In genomic region chr1:40244138-40244744, GRCh38 we compare ENCODE assay signal across 20 cellular contexts. TPM values are rescaled to one million over a fixed set of nuclear protein-coding genes. Genes with fewer than 3 reads are reported as not detected.
DNase-seq lines count a peak whose midpoint lies in the region; ATAC-seq and TF ChIP-seq lines count a peak whose summit lies in the region.
"Had no signal": no experiment of that assay in that cellular context is flagged by ENCODE, and none has a peak within 500 bp of the region (broad histone marks: within the 10 kb centered on the region; RNA-seq: fewer than 3 reads in every experiment).

No MANE protein-coding gene starts in this region.

- POLR2A ChIA-PET in Caco-2 (lab: Charles Lee): no interaction called here

- H3K4me1 ChIP-seq in Caco-2 (peaks cover 23% of the 10 kb centered on the region), left lung (no peaks in the 10 kb centered on the region)
- H3K4me1 ChIP-seq: HAP-1 had no signal

- no peak for DNase-seq in activated T-cell treated with anti-CD3 and anti-CD28 coated beads, Interleukin-2, amount 50 U/mL, for 72 hours
- DNase-seq in activated T-cell treated with anti-CD3 and anti-CD28 coated beads for 4 hours (no peak), Caco-2 (no peak), left lung (no peak), left colon (no peak)
- no peak for DNase-seq in activated naive CD8-positive, alpha-beta T cell treated with anti-CD3 and anti-CD28 coated beads, Interleukin-2, amount 50 U/mL, for 24 hours
- DNase-seq: GF-D8; KG1; NCI-H187; NCI-H2107; NCI-H510A; NCI-H748 treated with DMSO at 0.1 percent for 48 hours; NK-92 treated with Interleukin-12 subunit alpha and Interleukin-12 subunit beta, amount 100 ng/mL, for 24 hours; SHP77 treated with DMSO at 0.1 percent for 48 hours had no signal

- intact Hi-C loops in Caco-2 (cut with micrococcal nuclease; ENCODE audit: unreplicated experiment) (no loop called here), left lung (cut with DNase I) (no loop called here), left colon (cut with DNase I, micrococcal nuclease) (loop anchor here in 1 of 2 donors (10.0 kb wide), 1 partner anchor 99 kb away; no protein-coding TSS in a partner anchor)

- peaks cover 62% of the 10 kb centered on the region for H3K4me1 Mint-ChIP-seq in activated T-cell treated with anti-CD3 and anti-CD28 coated beads, Interleukin-2, amount 50 U/mL, for 72 hours (ENCODE audit: low read depth)
- no peaks in the 10 kb centered on the region for H3K4me1 Mint-ChIP-seq in Caco-2 (ENCODE audit: low read depth, unreplicated experiment)
- H3K4me1 Mint-ChIP-seq in activated T-helper 17 cell treated with anti-CD3 and anti-CD28 coated beads, Interleukin-2, amount 50 U/mL, for 72 hours: peaks cover 20% of the 10 kb centered on the region
- H3K4me1 Mint-ChIP-seq in activated naive CD8-positive, alpha-beta T cell treated with anti-CD3 and anti-CD28 coated beads, Interleukin-2, amount 50 U/mL, for 24 hours: peaks cover 24% of the 10 kb centered on the region
- peaks cover 14% of the 10 kb centered on the region for H3K4me1 Mint-ChIP-seq in stimulated activated memory B cell treated with anti-CD40 and anti-IgM and Interleukin-4, amounts not matched to agents 10 μg/mL and 1 μg/mL and 100 μg/mL, for 72 hours

- BruUV-seq in Caco-2 (replicated peaks; lab: Mats Ljungman, UMichigan): no TSS peak

- H3K36me3 Mint-ChIP-seq in activated T-cell treated with anti-CD3 and anti-CD28 coated beads, Interleukin-2, amount 50 U/mL, for 72 hours (ENCODE audit: insufficient read depth in 2 of 2): no peaks in the 10 kb centered on the region
- H3K36me3 Mint-ChIP-seq in Caco-2 (ENCODE audit: insufficient read depth, unreplicated experiment): peaks cover 5% of the 10 kb centered on the region
- H3K36me3 Mint-ChIP-seq in activated T-helper 17 cell treated with anti-CD3 and anti-CD28 coated beads, Interleukin-2, amount 50 U/mL, for 72 hours (ENCODE audit: low read depth): peaks cover 21% of the 10 kb centered on the region
- peaks cover under 1% of the 10 kb centered on the region for H3K36me3 Mint-ChIP-seq in activated naive CD8-positive, alpha-beta T cell treated with anti-CD3 and anti-CD28 coated beads, Interleukin-2, amount 50 U/mL, for 24 hours (ENCODE audit: low read depth)
- peaks cover under 1% of the 10 kb centered on the region for H3K36me3 Mint-ChIP-seq in stimulated activated memory B cell treated with anti-CD40 and anti-IgM and Interleukin-4, amounts not matched to agents 10 μg/mL and 1 μg/mL and 100 μg/mL, for 72 hours

- no peaks in the 10 kb centered on the region for H3K9me3 Mint-ChIP-seq in activated T-cell treated with anti-CD3 and anti-CD28 coated beads, Interleukin-2, amount 50 U/mL, for 72 hours
- no peaks in the 10 kb centered on the region for H3K9me3 Mint-ChIP-seq in Caco-2 (ENCODE audit: unreplicated experiment)
- H3K9me3 Mint-ChIP-seq in activated T-helper 17 cell treated with anti-CD3 and anti-CD28 coated beads, Interleukin-2, amount 50 U/mL, for 72 hours: no peaks in the 10 kb centered on the region
- no peaks in the 10 kb centered on the region for H3K9me3 Mint-ChIP-seq in activated naive CD8-positive, alpha-beta T cell treated with anti-CD3 and anti-CD28 coated beads, Interleukin-2, amount 50 U/mL, for 24 hours
- H3K9me3 Mint-ChIP-seq in stimulated activated memory B cell treated with anti-CD40 and anti-IgM and Interleukin-4, amounts not matched to agents 10 μg/mL and 1 μg/mL and 100 μg/mL, for 72 hours: no peaks in the 10 kb centered on the region

- H3K36me3 ChIP-seq in Caco-2 (ENCODE audit: control insufficient read depth, insufficient read depth, low read length) (no peaks in the 10 kb centered on the region), left lung (peaks cover 0 to 6% of the 10 kb centered on the region in 2 donors)

- H3K9me3 ChIP-seq in Caco-2: no peaks in the 10 kb centered on the region
- H3K9me3 ChIP-seq in left lung: no peaks in the 10 kb centered on the region
- H3K9me3 ChIP-seq: HAP-1 had no signal

- no peak overlapping the region for H3K27ac ChIP-seq in left lung
- H3K27ac ChIP-seq: GM23248 had no signal

- H3K4me3 Mint-ChIP-seq in activated T-cell treated with anti-CD3 and anti-CD28 coated beads, Interleukin-2, amount 50 U/mL, for 72 hours: peak overlapping the region in 1 of 2 donors; percentile 49
- H3K4me3 Mint-ChIP-seq in Caco-2 (ENCODE audit: unreplicated experiment): no peak overlapping the region
- no peak overlapping the region for H3K4me3 Mint-ChIP-seq in activated T-helper 17 cell treated with anti-CD3 and anti-CD28 coated beads, Interleukin-2, amount 50 U/mL, for 72 hours
- H3K4me3 Mint-ChIP-seq in activated naive CD8-positive, alpha-beta T cell treated with anti-CD3 and anti-CD28 coated beads, Interleukin-2, amount 50 U/mL, for 24 hours: no peak overlapping the region
- H3K4me3 Mint-ChIP-seq in stimulated activated memory B cell treated with anti-CD40 and anti-IgM and Interleukin-4, amounts not matched to agents 10 μg/mL and 1 μg/mL and 100 μg/mL, for 72 hours: no peak overlapping the region

- CTCF ChIA-PET in Caco-2 (lab: Charles Lee): no interaction called here

- peaks cover 9% of the 10 kb centered on the region for H3K27me3 Mint-ChIP-seq in activated T-cell treated with anti-CD3 and anti-CD28 coated beads, Interleukin-2, amount 50 U/mL, for 72 hours (ENCODE audit: low read depth)
- no peaks in the 10 kb centered on the region for H3K27me3 Mint-ChIP-seq in Caco-2 (ENCODE audit: insufficient read depth, unreplicated experiment)
- no peaks in the 10 kb centered on the region for H3K27me3 Mint-ChIP-seq in activated T-helper 17 cell treated with anti-CD3 and anti-CD28 coated beads, Interleukin-2, amount 50 U/mL, for 72 hours
- H3K27me3 Mint-ChIP-seq in activated naive CD8-positive, alpha-beta T cell treated with anti-CD3 and anti-CD28 coated beads, Interleukin-2, amount 50 U/mL, for 24 hours: no peaks in the 10 kb centered on the region
- peaks cover 13% of the 10 kb centered on the region for H3K27me3 Mint-ChIP-seq in stimulated activated memory B cell treated with anti-CD40 and anti-IgM and Interleukin-4, amounts not matched to agents 10 μg/mL and 1 μg/mL and 100 μg/mL, for 72 hours

- no peak for TF ChIP-seq CTCF in Caco-2 (IDR thresholded peaks at IDR 0.05; ENCODE audit: insufficient read depth in 1 of 2, low read depth in 1 of 2, low read length in 1 of 2, severe bottlenecking in 1 of 2, unreplicated experiment in 1 of 2)
- no peak for TF ChIP-seq CTCF in left lung (IDR thresholded peaks at IDR 0.05)

- H3K27me3 ChIP-seq in Caco-2 (replicated peaks; ENCODE audit: control insufficient read depth, insufficient read depth, low read length): no peaks in the 10 kb centered on the region
- H3K27me3 ChIP-seq in left lung: no peaks in the 10 kb centered on the region

- H3K4me3 ChIP-seq in Caco-2 (ENCODE audit: low read depth, low read length) (no peak overlapping the region), left lung (no peak overlapping the region)
- H3K4me3 ChIP-seq: GM23248, HAP-1 had no signal

- peak overlapping the region; percentile 81 for H3K27ac Mint-ChIP-seq in activated T-cell treated with anti-CD3 and anti-CD28 coated beads, Interleukin-2, amount 50 U/mL, for 72 hours
- H3K27ac Mint-ChIP-seq in Caco-2 (ENCODE audit: unreplicated experiment): peak overlapping the region; percentile 88
- H3K27ac Mint-ChIP-seq in activated T-helper 17 cell treated with anti-CD3 and anti-CD28 coated beads, Interleukin-2, amount 50 U/mL, for 72 hours: peak overlapping the region; percentile 26
- H3K27ac Mint-ChIP-seq in activated naive CD8-positive, alpha-beta T cell treated with anti-CD3 and anti-CD28 coated beads, Interleukin-2, amount 50 U/mL, for 24 hours: no peak overlapping the region
- H3K27ac Mint-ChIP-seq in stimulated activated memory B cell treated with anti-CD40 and anti-IgM and Interleukin-4, amounts not matched to agents 10 μg/mL and 1 μg/mL and 100 μg/mL, for 72 hours: no peak overlapping the region

- peak; percentile 46 to 52 for ATAC-seq in activated T-cell treated with anti-CD3 and anti-CD28 coated beads, Interleukin-2, amount 50 U/mL, for 72 hours (replicated peaks in 1 of 2)
- peak; percentile 30 for ATAC-seq in activated T-helper 17 cell treated with anti-CD3 and anti-CD28 coated beads, Interleukin-2, amount 50 U/mL, for 72 hours (replicated peaks)
- ATAC-seq in left lung (peak; percentile 39), left colon (no peak)
- ATAC-seq in activated naive CD8-positive, alpha-beta T cell treated with anti-CD3 and anti-CD28 coated beads, Interleukin-2, amount 50 U/mL, for 24 hours: no peak
- ATAC-seq in stimulated activated memory B cell treated with anti-CD40 and anti-IgM and Interleukin-4, amounts not matched to agents 10 μg/mL and 1 μg/mL and 100 μg/mL, for 72 hours: no peak

RNA-seq across cellular contexts. Expression of gene TMCO2, which starts 3.5 kb away (rescaled TPM):
- total RNA-seq in activated T-cell treated with anti-CD3 and anti-CD28 coated beads, Interleukin-2, amount 50 U/mL, for 72 hours: 1 to 10 TPM in 1 of 2 donors, under 1 TPM in 1; 0.82 to 1.2 TPM
- not detected in 2 replicates for total RNA-seq in Caco-2 (2022)
- under 1 TPM in 1 of 2 donors, not detected in 1; 0.50 TPM for total RNA-seq in activated T-helper 17 cell treated with anti-CD3 and anti-CD28 coated beads, Interleukin-2, amount 50 U/mL, for 72 hours
- total RNA-seq in left lung: under 1 TPM in 1 of 2 donors, not detected in 1; 0.55 TPM
- not detected for total RNA-seq in left colon
- total RNA-seq: A673, GM23248, HT-29 had no signal

RNA-seq across cellular contexts. Expression of gene ZMPSTE24, which starts 13.8 kb away (rescaled TPM):
- 10 to 100 TPM; 32.7 to 36.8 TPM for total RNA-seq in activated T-cell treated with anti-CD3 and anti-CD28 coated beads, Interleukin-2, amount 50 U/mL, for 72 hours
- total RNA-seq in Caco-2 (2022): 37.9 and 39.9 TPM in 2 replicates
- 10 to 100 TPM; 26.1 to 36.4 TPM for total RNA-seq in activated T-helper 17 cell treated with anti-CD3 and anti-CD28 coated beads, Interleukin-2, amount 50 U/mL, for 72 hours
- 10 to 100 TPM; 54.5 to 57.2 TPM for total RNA-seq in left lung
- total RNA-seq in left colon: 10 to 100 TPM; 47.7 to 55.2 TPM

Comparison
In these comparisons a context has a peak if more than half of its experiments do, and no peak if none do; other contexts are left out.
1. ATAC-seq: peak in activated T-cell treated with anti-CD3 and anti-CD28 coated beads, Interleukin-2, amount 50 U/mL, for 72 hours (2 of 2), activated T-helper 17 cell treated with anti-CD3 and anti-CD28 coated beads, Interleukin-2, amount 50 U/mL, for 72 hours (single experiment) and left lung (single experiment); none in left colon (single experiment), activated naive CD8-positive, alpha-beta T cell treated with anti-CD3 and anti-CD28 coated beads, Interleukin-2, amount 50 U/mL, for 24 hours (single experiment) and stimulated activated memory B cell treated with anti-CD40 and anti-IgM and Interleukin-4, amounts not matched to agents 10 μg/mL and 1 μg/mL and 100 μg/mL, for 72 hours (single experiment).
2. H3K27ac Mint-ChIP-seq: peak in activated T-cell treated with anti-CD3 and anti-CD28 coated beads, Interleukin-2, amount 50 U/mL, for 72 hours (single experiment), Caco-2 (single experiment) and activated T-helper 17 cell treated with anti-CD3 and anti-CD28 coated beads, Interleukin-2, amount 50 U/mL, for 72 hours (single experiment); none in activated naive CD8-positive, alpha-beta T cell treated with anti-CD3 and anti-CD28 coated beads, Interleukin-2, amount 50 U/mL, for 24 hours (single experiment) and stimulated activated memory B cell treated with anti-CD40 and anti-IgM and Interleukin-4, amounts not matched to agents 10 μg/mL and 1 μg/mL and 100 μg/mL, for 72 hours (single experiment).